In the genomic region with DNA sequence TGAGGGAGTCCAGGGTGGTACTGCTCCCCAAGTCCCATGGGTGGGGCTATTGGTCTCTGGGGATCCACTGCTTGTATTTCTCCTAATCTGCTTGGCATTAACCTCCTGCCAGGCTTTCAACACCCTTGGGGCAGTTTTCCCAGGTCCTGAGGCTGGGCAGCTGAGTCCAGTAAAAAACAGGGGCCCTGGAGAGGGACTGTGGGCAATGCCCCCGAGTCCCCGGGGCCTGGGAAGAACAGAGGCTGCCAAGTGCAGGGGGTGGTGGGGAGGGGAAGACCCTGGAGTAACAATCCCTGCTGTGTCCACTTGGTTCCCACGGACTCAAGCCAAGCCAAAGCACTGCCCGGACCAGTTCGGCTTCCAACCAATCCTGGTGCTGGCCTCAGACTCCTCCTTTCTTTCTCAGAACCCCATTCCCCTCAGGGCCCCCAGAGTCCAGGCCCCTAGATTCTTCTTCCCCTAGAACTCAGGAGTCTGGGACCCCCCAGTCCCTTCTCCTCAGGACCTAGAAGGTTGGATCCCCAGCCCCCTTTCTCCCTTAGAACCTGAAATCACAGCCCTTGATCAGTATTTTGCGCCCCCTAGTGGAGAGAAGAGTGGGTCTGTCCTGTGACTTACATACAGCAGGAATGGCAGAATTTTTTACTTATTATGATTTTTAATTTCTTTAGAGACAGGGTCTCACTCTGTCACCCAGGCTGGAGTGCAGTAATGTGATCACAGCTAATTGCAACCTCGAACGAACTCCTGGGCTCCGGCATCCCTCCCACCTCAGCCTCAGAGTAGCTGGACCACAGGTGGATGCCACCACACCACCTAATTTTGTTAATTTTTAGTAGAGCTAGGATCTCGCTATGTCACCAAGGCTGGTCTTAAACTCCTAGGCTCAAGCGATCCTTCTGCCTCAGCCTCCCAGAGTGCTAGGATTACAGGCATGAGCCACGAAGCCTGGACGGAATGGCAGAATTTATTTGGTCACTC, we compare ENCODE assay signal across 8 cellular contexts. TPM values are rescaled to one million over a fixed set of nuclear protein-coding genes. Genes with fewer than 3 reads are reported as not detected.
A peak's percentile ranks its signal among the peaks of the same experiment; 100 is the strongest.
DNase-seq lines count a peak whose midpoint lies in the region; ATAC-seq and TF ChIP-seq lines count a peak whose summit lies in the region.

No MANE protein-coding gene starts in this region.

- H3K4me2 ChIP-seq in DOHH2 (ENCODE audit: low read length): no peak overlapping the region

- no peak overlapping the region for H3K4me3 ChIP-seq in DOHH2 (ENCODE audit: low read length)
- no peak overlapping the region for H3K4me3 ChIP-seq in psoas muscle

- H3K27me3 Mint-ChIP-seq in activated naive CD4-positive, alpha-beta T cell treated with anti-CD3 and anti-CD28 coated beads, Interleukin-2, amount 10 ng/mL, durations not matched to agents 7 days and 5 days: no peaks in the 10 kb centered on the region

- intact Hi-C loops in psoas muscle (cut with DNase I): loop anchor here (1.0 to 2.0 kb wide), 2 partner anchors 48 to 49 kb away; no protein-coding TSS in a partner anchor

- H3K4me3 Mint-ChIP-seq in activated naive CD4-positive, alpha-beta T cell treated with anti-CD3 and anti-CD28 coated beads, Interleukin-2, amount 10 ng/mL, durations not matched to agents 7 days and 5 days: no peak overlapping the region

- no peaks in the 10 kb centered on the region for H3K9me2 ChIP-seq in DOHH2 (replicated peaks; ENCODE audit: control insufficient read depth, low read length)

- H3K27me3 ChIP-seq in DOHH2 (ENCODE audit: control insufficient read depth, low read length) (no peaks in the 10 kb centered on the region), psoas muscle (ENCODE audit: insufficient read depth in 3 of 3, low read length in 2 of 3) (no peaks in the 10 kb centered on the region)

- H3K27ac ChIP-seq in DOHH2 (ENCODE audit: low read depth, low read length) (no peak overlapping the region), psoas muscle (peak overlapping the region; percentile 11)

- H3K36me3 ChIP-seq in DOHH2 (ENCODE audit: control insufficient read depth, low read length): peaks cover 7% of the 10 kb centered on the region
- peaks cover 0 to 15% of the 10 kb centered on the region in 2 donors for H3K36me3 ChIP-seq in psoas muscle (ENCODE audit: insufficient read depth in 1 of 2, low read depth in 1 of 2)

- WGBS in psoas muscle, 3 donors: 22 to 40% (median 34%) methylated on average over 11 to 13 of the region's 13 CpGs

- peaks cover 33% of the 10 kb centered on the region for H3K79me2 ChIP-seq in DOHH2 (ENCODE audit: control insufficient read depth, low read length)

- peak in 1 of 4 donors; percentile 25 for ATAC-seq in psoas muscle
- no peak for ATAC-seq in GM21381 (IDR thresholded peaks at IDR 0.05; ENCODE audit: unreplicated experiment)
- no peak for ATAC-seq in HG02759 (IDR thresholded peaks at IDR 0.05; ENCODE audit: unreplicated experiment)

- peaks cover 23% of the 10 kb centered on the region for H3K4me1 Mint-ChIP-seq in activated naive CD4-positive, alpha-beta T cell treated with anti-CD3 and anti-CD28 coated beads, Interleukin-2, amount 10 ng/mL, durations not matched to agents 7 days and 5 days

- H3K36me3 Mint-ChIP-seq in activated naive CD4-positive, alpha-beta T cell treated with anti-CD3 and anti-CD28 coated beads, Interleukin-2, amount 10 ng/mL, durations not matched to agents 7 days and 5 days: no peaks in the 10 kb centered on the region

- CTCF ChIA-PET in activated naive CD4-positive, alpha-beta T cell treated with anti-CD3 and anti-CD28 coated beads, Interleukin-2, amount 10 ng/mL, durations not matched to agents 7 days and 5 days (lab: Charles Lee): interaction anchor here (0.6 to 2.5 kb wide), 11 partner anchors 14 to 663 kb away, joined by 3 to 19 read pairs (median 3); a partner anchor contains a TSS

- H4K20me1 ChIP-seq in DOHH2 (ENCODE audit: control insufficient read depth, insufficient read depth, low read depth, low read length): peaks cover 8% of the 10 kb centered on the region; the same call in 1 of the 2 replicates

- H3K9me3 Mint-ChIP-seq in activated naive CD4-positive, alpha-beta T cell treated with anti-CD3 and anti-CD28 coated beads, Interleukin-2, amount 10 ng/mL, durations not matched to agents 7 days and 5 days: no peaks in the 10 kb centered on the region

- peak overlapping the region; percentile 53 for H3K27ac Mint-ChIP-seq in activated naive CD4-positive, alpha-beta T cell treated with anti-CD3 and anti-CD28 coated beads, Interleukin-2, amount 10 ng/mL, durations not matched to agents 7 days and 5 days

- DNase-seq in LoVo (ENCODE audit: low spot score) (peak; percentile 76), SHP77 (lab: John Stamatoyannopoulos, UW) (peak; percentile 67 to 73), globus pallidus (ENCODE audit: low spot score) (peak; percentile 82), psoas muscle (peak; percentile 21 to 64)
- DNase-seq in activated naive CD4-positive, alpha-beta T cell treated with anti-CD3 and anti-CD28 coated beads, Interleukin-2, amount 10 ng/mL, durations not matched to agents 7 days and 5 days: peak; percentile 73

- H3K9me3 ChIP-seq in DOHH2 (ENCODE audit: control insufficient read depth, insufficient read depth, low read length) (no peaks in the 10 kb centered on the region), psoas muscle (no peaks in the 10 kb centered on the region)

- H3F3A ChIP-seq in DOHH2 (ENCODE audit: control insufficient read depth, insufficient read depth): 0 out of 2 replicates have a peak, but pooled peaks cover 3% of the 10 kb centered on the region

- TF ChIP-seq CTCF in DOHH2 (IDR thresholded peaks at IDR 0.05; ENCODE audit: low read depth, low read length, poor library complexity, severe bottlenecking) (peak; percentile 87), psoas muscle (IDR thresholded peaks at IDR 0.05) (peak; percentile 78)

- H3K4me1 ChIP-seq in DOHH2 (ENCODE audit: control insufficient read depth, low read length) (peaks cover 20% of the 10 kb centered on the region), psoas muscle (peaks cover 27% of the 10 kb centered on the region)

RNA-seq across cellular contexts. Expression of a gene that starts 3.7 kb away (rescaled TPM):
- 10 to 100 TPM; 78.4 to 98.7 (median 84.8) TPM for total RNA-seq in psoas muscle
- 100 to 1,000 TPM in 1 of 3 donors, 10 to 100 TPM in 2; 77.7 to 129 (median 98.3) TPM for polyA plus RNA-seq in psoas muscle

RNA-seq across cellular contexts. Expression of a gene that starts 5.6 kb away (rescaled TPM):
- total RNA-seq in psoas muscle: under 1 TPM in 1 of 4 donors, not detected in 3; 0.98 TPM
- polyA plus RNA-seq in psoas muscle: not detected

RNA-seq across cellular contexts. Expression of a gene that starts 9.4 kb away (rescaled TPM):
- total RNA-seq in psoas muscle: not detected
- not detected for polyA plus RNA-seq in psoas muscle

RNA-seq across cellular contexts. Expression of a gene that starts 37.1 kb away (rescaled TPM):
- 10 to 100 TPM in 1 of 4 donors, 1 to 10 TPM in 3; 5.7 to 16.8 (median 8.3) TPM for total RNA-seq in psoas muscle
- 10 to 100 TPM in 1 of 3 donors, 1 to 10 TPM in 2; 1.6 to 14.4 (median 4.7) TPM for polyA plus RNA-seq in psoas muscle

RNA-seq across cellular contexts. Expression of a gene that starts 45.9 kb away (rescaled TPM):
- 10 to 100 TPM in 3 of 4 donors, 1 to 10 TPM in 1; 7.1 to 19.0 (median 11.9) TPM for total RNA-seq in psoas muscle
- 10 to 100 TPM in 1 of 3 donors, 1 to 10 TPM in 2; 4.9 to 17.8 (median 6.8) TPM for polyA plus RNA-seq in psoas muscle
